ENCODE assay signal across 14 cellular contexts in the genomic region with DNA sequence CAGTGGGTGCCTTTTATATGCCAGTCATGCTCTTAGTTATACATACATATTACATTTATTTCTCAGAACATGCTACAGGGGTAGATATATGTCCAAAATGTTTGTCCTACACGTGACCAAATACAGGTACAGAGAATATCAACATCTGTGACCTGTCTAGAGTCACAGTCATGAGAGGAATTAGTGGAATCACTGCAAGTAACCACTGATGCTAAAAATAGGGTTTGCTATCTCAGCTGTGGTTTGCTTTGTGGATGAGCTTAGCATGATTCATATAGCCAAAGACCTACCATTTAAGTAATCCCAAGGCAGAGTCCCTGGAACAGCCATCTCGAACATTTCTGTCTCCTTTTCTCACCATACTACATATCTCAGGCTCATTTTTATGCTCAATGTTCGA. TPM values are rescaled to one million over a fixed set of nuclear protein-coding genes. Genes with fewer than 3 reads are reported as not detected.
DNase-seq lines count a peak whose midpoint lies in the region; ATAC-seq and TF ChIP-seq lines count a peak whose summit lies in the region.
"Had no signal": no experiment of that assay in that cellular context is flagged by ENCODE, and none has a peak within 500 bp of the region (broad histone marks: within the 10 kb centered on the region; RNA-seq: fewer than 3 reads in every experiment).

No MANE protein-coding gene starts in this region.

- H3K4me3 ChIP-seq in smooth muscle cell, result no peak overlapping the region
- H3K4me3 ChIP-seq: A549, ovary, tibial nerve had no signal

- H3K4me2 ChIP-seq in smooth muscle cell, result peak overlapping the region; percentile 58
- H3K4me2 ChIP-seq: A549 had no signal

- H2AFZ ChIP-seq in smooth muscle cell (ENCODE audit: low read depth), result no peak overlapping the region

- peak; percentile 14 for DNase-seq in T-helper 2 cell treated with Interferon-gamma antibody and Interleukin-4, amounts not matched to agents 5 μg/mL and 100 μg/mL, for 36 hours (ENCODE audit: low spot score)
- DNase-seq in T-helper 2 cell (no peak), NCI-H226 (peak; percentile 75), chondrocyte (ENCODE audit: low spot score) (no peak), smooth muscle cell (lab: John Stamatoyannopoulos, UW; ENCODE audit: unreplicated experiment) (no peak), mesenteric fat pad (ENCODE audit: low spot score) (no peak)
- DNase-seq: effector CD8-positive, alpha-beta T cell; left colon; ovary; T-helper 9 cell had no signal

- no peaks in the 10 kb centered on the region for H3K36me3 ChIP-seq in smooth muscle cell (ENCODE audit: low read depth)
- H3K36me3 ChIP-seq: ovary, tibial nerve had no signal

- H3K27me3 ChIP-seq in smooth muscle cell (ENCODE audit: low read depth), result no peaks in the 10 kb centered on the region
- H3K27me3 ChIP-seq: ovary, tibial nerve had no signal

- H3K9me3 ChIP-seq in smooth muscle cell (replicated peaks; ENCODE audit: low read depth), result no peaks in the 10 kb centered on the region
- H3K9me3 ChIP-seq: A549, ovary, tibial nerve had no signal

- no peaks in the 10 kb centered on the region for H4K20me1 ChIP-seq in smooth muscle cell (ENCODE audit: low read depth)

- ATAC-seq in HG03108 (IDR thresholded peaks at IDR 0.05; ENCODE audit: unreplicated experiment) (no peak), GM21786 (IDR thresholded peaks at IDR 0.05; ENCODE audit: unreplicated experiment) (no peak)
- ATAC-seq: A549, left colon had no signal

- no peak overlapping the region for H3K9ac ChIP-seq in smooth muscle cell (ENCODE audit: low read depth)

- H3K4me1 ChIP-seq in smooth muscle cell (ENCODE audit: low read depth), result no peaks in the 10 kb centered on the region

- H3K9me3 Mint-ChIP-seq in T-helper 2 cell treated with Interferon-gamma antibody and Interleukin-4, amounts not matched to agents 5 μg/mL and 100 μg/mL, for 36 hours, result no peaks in the 10 kb centered on the region
- H3K9me3 Mint-ChIP-seq in chondrocyte (ENCODE audit: low read depth), result no peaks in the 10 kb centered on the region

- peaks cover 12% of the 10 kb centered on the region for H3K4me1 Mint-ChIP-seq in T-helper 2 cell treated with Interferon-gamma antibody and Interleukin-4, amounts not matched to agents 5 μg/mL and 100 μg/mL, for 36 hours (ENCODE audit: low read depth)
- peaks cover 39% of the 10 kb centered on the region for H3K4me1 Mint-ChIP-seq in chondrocyte (ENCODE audit: low read depth)

- H3K36me3 Mint-ChIP-seq in T-helper 2 cell treated with Interferon-gamma antibody and Interleukin-4, amounts not matched to agents 5 μg/mL and 100 μg/mL, for 36 hours (ENCODE audit: low read depth), result no peaks in the 10 kb centered on the region
- no peaks in the 10 kb centered on the region for H3K36me3 Mint-ChIP-seq in chondrocyte (ENCODE audit: low read depth)

- no peaks in the 10 kb centered on the region for H3K79me2 ChIP-seq in smooth muscle cell (ENCODE audit: low read depth)

- H3K27ac ChIP-seq in smooth muscle cell (ENCODE audit: low read depth), result peak overlapping the region; percentile 74
- H3K27ac ChIP-seq: A549, ovary, tibial nerve had no signal

- no peak overlapping the region for H3K27ac Mint-ChIP-seq in T-helper 2 cell treated with Interferon-gamma antibody and Interleukin-4, amounts not matched to agents 5 μg/mL and 100 μg/mL, for 36 hours
- peak overlapping the region; percentile 27 for H3K27ac Mint-ChIP-seq in chondrocyte (ENCODE audit: unreplicated experiment)

- peaks cover 11% of the 10 kb centered on the region for H3F3A ChIP-seq in smooth muscle cell (ENCODE audit: low read depth)

- WGBS in smooth muscle cell (ENCODE audit: low lambda C conversion rate), result 14% methylated on average over 3 of the region's 3 CpGs

- H3K27me3 Mint-ChIP-seq in T-helper 2 cell treated with Interferon-gamma antibody and Interleukin-4, amounts not matched to agents 5 μg/mL and 100 μg/mL, for 36 hours (ENCODE audit: low read depth), result peaks cover 13% of the 10 kb centered on the region
- no peaks in the 10 kb centered on the region for H3K27me3 Mint-ChIP-seq in chondrocyte (ENCODE audit: low read depth)

- TF ChIP-seq CTCF in chondrocyte (IDR thresholded peaks at IDR 0.05) (no peak), smooth muscle cell (IDR thresholded peaks at IDR 0.05; ENCODE audit: borderline replicate concordance, insufficient read depth, poor library complexity, severe bottlenecking) (no peak)

- no peak overlapping the region for H3K4me3 Mint-ChIP-seq in T-helper 2 cell treated with Interferon-gamma antibody and Interleukin-4, amounts not matched to agents 5 μg/mL and 100 μg/mL, for 36 hours
- H3K4me3 Mint-ChIP-seq in chondrocyte (ENCODE audit: unreplicated experiment), result no peak overlapping the region

RNA-seq across cellular contexts. Expression of gene GSTA3, which starts 32.3 kb away (rescaled TPM):
- total RNA-seq in chondrocyte, result not detected in 3 replicates
- total RNA-seq in smooth muscle cell, result not detected in 2 replicates
- not detected in 2 replicates for polyA plus RNA-seq in smooth muscle cell
- total RNA-seq in mesenteric fat pad, result not detected
- total RNA-seq: left colon, tibial nerve had no signal
- polyA plus RNA-seq: A549 had no signal

RNA-seq across cellular contexts. Expression of gene GSTA5, which starts 36.6 kb away (rescaled TPM):
- total RNA-seq in chondrocyte, result not detected in 3 replicates
- not detected in 2 replicates for total RNA-seq in smooth muscle cell
- not detected in 2 replicates for polyA plus RNA-seq in smooth muscle cell
- not detected for total RNA-seq in mesenteric fat pad
- total RNA-seq: left colon, ovary, tibial nerve had no signal
- polyA plus RNA-seq: A549, ovary had no signal

Comparison
In these comparisons a context has a peak if more than half of its experiments do, and no peak if none do; other contexts are left out.
1. DNase-seq: peak in T-helper 2 cell treated with Interferon-gamma antibody and Interleukin-4, amounts not matched to agents 5 μg/mL and 100 μg/mL, for 36 hours (single experiment) and NCI-H226 (single experiment); none in T-helper 2 cell (0 of 5), chondrocyte (single experiment), smooth muscle cell (single experiment) and mesenteric fat pad (single experiment).